ENCODE assay signal across 8 cellular contexts in genomic region chr10:3471927-3472704, GRCh38.
DNase-seq lines count a peak whose midpoint lies in the region; ATAC-seq and TF ChIP-seq lines count a peak whose summit lies in the region.

No MANE protein-coding gene starts in this region.

- H3K36me3 ChIP-seq in ACC112 (ENCODE audit: insufficient read depth, low read length) (no peaks in the 10 kb centered on the region), ectodermal cell (ENCODE audit: control insufficient read depth, insufficient read depth, low read length) (no peaks in the 10 kb centered on the region), testis (ENCODE audit: low read depth, missing control alignments) (no peaks in the 10 kb centered on the region)
- no peaks in the 10 kb centered on the region for H3K36me3 ChIP-seq in naive thymus-derived CD4-positive, alpha-beta T cell (ENCODE audit: control insufficient read depth in 2 of 3, insufficient read depth in 3 of 3, low read length in 3 of 3)

- peaks cover 19 to 53% (median 36%) of the 10 kb centered on the region in 7 donors for H3K4me1 Mint-ChIP-seq in naive thymus-derived CD4-positive, alpha-beta T cell

- POLR2A ChIA-PET in naive thymus-derived CD4-positive, alpha-beta T cell (lab: Charles Lee): interaction anchor here (0.7 to 0.9 kb wide), 4 partner anchors 18 to 317 kb away, joined by 3 to 4 read pairs (median 3); no protein-coding TSS in a partner anchor

- TF ChIP-seq POLR2A in testis (IDR thresholded peaks at IDR 0.05): no peak

- peak overlapping the region; percentile 28 to 88 (median 82) for H3K27ac Mint-ChIP-seq in naive thymus-derived CD4-positive, alpha-beta T cell

- H3K4me1 ChIP-seq in ACC112 (ENCODE audit: control insufficient read depth, insufficient read depth, low read length, unreplicated experiment): peaks cover 39% of the 10 kb centered on the region
- peaks cover 29% of the 10 kb centered on the region for H3K4me1 ChIP-seq in ectodermal cell (ENCODE audit: control insufficient read depth, insufficient read depth, low read length)
- H3K4me1 ChIP-seq in naive thymus-derived CD4-positive, alpha-beta T cell (ENCODE audit: control insufficient read depth in 2 of 2, insufficient read depth in 2 of 2, low read length in 2 of 2): peaks cover 8 to 17% of the 10 kb centered on the region in 2 donors
- H3K4me1 ChIP-seq in testis: peaks cover 19% of the 10 kb centered on the region

- H3K9me3 ChIP-seq in ectodermal cell (ENCODE audit: control insufficient read depth, low read length) (no peaks in the 10 kb centered on the region), testis (no peaks in the 10 kb centered on the region)
- H3K9me3 ChIP-seq in naive thymus-derived CD4-positive, alpha-beta T cell (ENCODE audit: control insufficient read depth in 2 of 3, low read length in 3 of 3): no peaks in the 10 kb centered on the region

- peaks cover 0 to 34% (median 4%) of the 10 kb centered on the region in 5 donors for H3K27me3 Mint-ChIP-seq in naive thymus-derived CD4-positive, alpha-beta T cell

- H3K79me2 ChIP-seq in ACC112 (ENCODE audit: control insufficient read depth, insufficient read depth, low read length, unreplicated experiment): no peaks in the 10 kb centered on the region

- 81 to 87% methylated on average over 19 of the region's 19 CpGs for WGBS in ectodermal cell, 2 experiments
- WGBS in testis, 2 donors: 51% methylated on average over 18 to 19 of the region's 19 CpGs

- CTCF ChIA-PET in naive thymus-derived CD4-positive, alpha-beta T cell (lab: Charles Lee): no interaction called here

- H3K27me3 ChIP-seq in ACC112 (ENCODE audit: insufficient read depth, low read length) (no peaks in the 10 kb centered on the region), ectodermal cell (ENCODE audit: control insufficient read depth, insufficient read depth, low read length, poor library complexity, severe bottlenecking) (no peaks in the 10 kb centered on the region), testis (no peaks in the 10 kb centered on the region)
- no peaks in the 10 kb centered on the region for H3K27me3 ChIP-seq in naive thymus-derived CD4-positive, alpha-beta T cell (ENCODE audit: control insufficient read depth in 2 of 2, insufficient read depth in 2 of 2, low read length in 2 of 2)

- peak overlapping the region; percentile 50 to 91 (median 86) for H3K4me3 Mint-ChIP-seq in naive thymus-derived CD4-positive, alpha-beta T cell

- no peak for ATAC-seq in naive thymus-derived CD4-positive, alpha-beta T cell
- no peak for ATAC-seq in HG03460 (IDR thresholded peaks at IDR 0.05; ENCODE audit: unreplicated experiment)
- ATAC-seq in GM18519 (IDR thresholded peaks at IDR 0.05; ENCODE audit: low FRiP score, unreplicated experiment): no peak

- H3K27ac ChIP-seq in ACC112 (ENCODE audit: low read depth, low read length): peak overlapping the region; percentile 59
- H3K27ac ChIP-seq in ectodermal cell (ENCODE audit: insufficient read depth, low read depth, low read length, poor library complexity, severe bottlenecking): peak overlapping the region; percentile 74
- H3K27ac ChIP-seq in naive thymus-derived CD4-positive, alpha-beta T cell (ENCODE audit: low read depth, low read length): no peak overlapping the region
- H3K27ac ChIP-seq in testis: peak overlapping the region in 1 of 2 donors; percentile 70

- peaks cover 0 to 3% (median 0%) of the 10 kb centered on the region in 11 donors for H3K9me3 Mint-ChIP-seq in naive thymus-derived CD4-positive, alpha-beta T cell

- peak overlapping the region; percentile 71 for H3K4me3 ChIP-seq in ACC112 (ENCODE audit: low read depth, low read length)
- no peak overlapping the region; the same call in 1 of the 2 replicates for H3K4me3 ChIP-seq in LNCaP clone FGC (ENCODE audit: low read depth, low read length)
- no peak overlapping the region for H3K4me3 ChIP-seq in ectodermal cell (ENCODE audit: insufficient read depth, low read depth, low read length)
- peak overlapping the region; percentile 61 for H3K4me3 ChIP-seq in naive thymus-derived CD4-positive, alpha-beta T cell (ENCODE audit: low read length)
- no peak overlapping the region for H3K4me3 ChIP-seq in testis

- H3K36me3 Mint-ChIP-seq in naive thymus-derived CD4-positive, alpha-beta T cell: peaks cover 0 to 4% (median 0%) of the 10 kb centered on the region in 5 donors

- TF ChIP-seq CTCF in LNCaP clone FGC (IDR thresholded peaks at IDR 0.05; ENCODE audit: control insufficient read depth, extremely low read depth, insufficient read depth) (no peak), testis (IDR thresholded peaks at IDR 0.05) (no peak)

- H2AFZ ChIP-seq in ACC112 (ENCODE audit: low read length, unreplicated experiment): peak overlapping the region; percentile 80

- intact Hi-C loops in naive thymus-derived CD4-positive, alpha-beta T cell (cut with micrococcal nuclease): no loop called here
- intact Hi-C loops in testis (cut with DNase I; ENCODE audit: low total_unique reads): no loop called here

- DNase-seq in LNCaP clone FGC (ENCODE audit: low read depth) (peak; percentile 38), NCI-H748 (lab: John Stamatoyannopoulos, UW; ENCODE audit: unreplicated experiment) (no peak), testis (no peak)
- DNase-seq in naive thymus-derived CD4-positive, alpha-beta T cell: peak in 1 of 9 donors; percentile 13

Comparison
In these comparisons a context has a peak if more than half of its experiments do, and no peak if none do; other contexts are left out.
1. H3K4me3 ChIP-seq: peak in ACC112 (single experiment) and naive thymus-derived CD4-positive, alpha-beta T cell (single experiment); none in LNCaP clone FGC (single experiment), ectodermal cell (single experiment) and testis (0 of 2).